8 cellular contexts compared by ENCODE assay signal in genomic region chr2:178072383-178073301, GRCh38. TPM values are rescaled to one million over a fixed set of nuclear protein-coding genes. Genes with fewer than 3 reads are reported as not detected.
DNase-seq lines count a peak whose midpoint lies in the region; ATAC-seq and TF ChIP-seq lines count a peak whose summit lies in the region.

PDE11A (minus strand) TSS chr2:178072777; CDS start chr2:178072437, 340 bp downstream.

- H3K27me3 Mint-ChIP-seq in naive thymus-derived CD4-positive, alpha-beta T cell, result peaks cover 59 to 70% (median 63%) of the 10 kb centered on the region in 5 donors

- no peaks in the 10 kb centered on the region for H3K79me2 ChIP-seq in fibroblast of lung (ENCODE audit: control insufficient read depth, insufficient read depth, low read length)

- H3K9me3 ChIP-seq in fibroblast of lung (ENCODE audit: control insufficient read depth, insufficient read depth, low read depth, low read length), result no peaks in the 10 kb centered on the region
- H3K9me3 ChIP-seq in naive thymus-derived CD4-positive, alpha-beta T cell (ENCODE audit: control insufficient read depth in 2 of 3, low read length in 3 of 3), result no peaks in the 10 kb centered on the region
- H3K9me3 ChIP-seq in thymus (ENCODE audit: control insufficient read depth), result no peaks in the 10 kb centered on the region
- no peaks in the 10 kb centered on the region for H3K9me3 ChIP-seq in effector memory CD4-positive, alpha-beta T cell (ENCODE audit: control insufficient read depth, low read length)

- H3K27ac Mint-ChIP-seq in naive thymus-derived CD4-positive, alpha-beta T cell, result no peak within 1 kb of the TSS

- H3K27ac ChIP-seq in fibroblast of lung (ENCODE audit: insufficient read depth, low read length), result no peak within 1 kb of the TSS
- H3K27ac ChIP-seq in naive thymus-derived CD4-positive, alpha-beta T cell (ENCODE audit: low read depth, low read length), result no peak within 1 kb of the TSS
- no peak within 1 kb of the TSS for H3K27ac ChIP-seq in thymus (ENCODE audit: low read depth)
- no peak within 1 kb of the TSS for H3K27ac ChIP-seq in effector memory CD4-positive, alpha-beta T cell (ENCODE audit: insufficient read depth, low read length, poor library complexity, severe bottlenecking)

- H3K4me3 Mint-ChIP-seq in naive thymus-derived CD4-positive, alpha-beta T cell, result peak within 1 kb of the TSS in 9 of 10 donors; percentile 11 to 78 (median 55)

- H4K20me1 ChIP-seq in fibroblast of lung (ENCODE audit: control insufficient read depth, extremely low read depth, insufficient read depth, low read length), result no peaks in the 10 kb centered on the region

- H3K4me3 ChIP-seq in fibroblast of lung (replicated peaks in 1 of 4; ENCODE audit: control extremely low read depth in 1 of 4, insufficient read depth in 1 of 4, low read depth in 3 of 4, low read length in 4 of 4) (peak within 1 kb of the TSS; percentile 60 to 67 (median 60)), thymus (ENCODE audit: low read length) (peak within 1 kb of the TSS; percentile 18)
- H3K4me3 ChIP-seq in naive thymus-derived CD4-positive, alpha-beta T cell (ENCODE audit: low read length), result no peak within 1 kb of the TSS
- no peak within 1 kb of the TSS for H3K4me3 ChIP-seq in effector memory CD4-positive, alpha-beta T cell (ENCODE audit: insufficient read depth, low read depth, low read length, poor library complexity, severe bottlenecking)

- H3K36me3 ChIP-seq in fibroblast of lung (ENCODE audit: control insufficient read depth, insufficient read depth, low read length) (no peaks in the 10 kb centered on the region), thymus (ENCODE audit: control insufficient read depth, insufficient read depth) (no peaks in the 10 kb centered on the region)
- H3K36me3 ChIP-seq in naive thymus-derived CD4-positive, alpha-beta T cell (ENCODE audit: control insufficient read depth in 2 of 3, insufficient read depth in 3 of 3, low read length in 3 of 3), result no peaks in the 10 kb centered on the region
- no peaks in the 10 kb centered on the region for H3K36me3 ChIP-seq in effector memory CD4-positive, alpha-beta T cell (ENCODE audit: control insufficient read depth, insufficient read depth, low read length)

- peak within 1 kb of the TSS; percentile 93 for H2AFZ ChIP-seq in fibroblast of lung (ENCODE audit: low read length)

- CTCF ChIA-PET in naive thymus-derived CD4-positive, alpha-beta T cell (lab: Charles Lee), result no interaction called here

- peaks cover 0 to 6% (median 0%) of the 10 kb centered on the region in 5 donors for H3K36me3 Mint-ChIP-seq in naive thymus-derived CD4-positive, alpha-beta T cell

- H3K4me1 Mint-ChIP-seq in naive thymus-derived CD4-positive, alpha-beta T cell, result peaks cover 0 to 12% (median 11%) of the 10 kb centered on the region in 7 donors

- H3K4me2 ChIP-seq in fibroblast of lung (ENCODE audit: extremely low read depth, insufficient read depth, low read length), result peak within 1 kb of the TSS; percentile 73

- H3K9ac ChIP-seq in fibroblast of lung (ENCODE audit: insufficient read depth, low read length), result peak within 1 kb of the TSS; percentile 39

- DNase-seq in EH (ENCODE audit: low read depth) (peak; percentile 91), NCI-H345 (lab: John Stamatoyannopoulos, UW) (peak; percentile 87), fibroblast of lung (ENCODE audit: low read depth in 2 of 2) (peak; percentile 47 to 89)
- DNase-seq in activated CD8-positive, alpha-beta memory T cell treated with anti-CD3 and anti-CD28 coated beads for 48 hours (ENCODE audit: low read depth in 2 of 3, low spot score in 2 of 3), result peak; percentile 1 to 34 (median 7)
- DNase-seq in naive thymus-derived CD4-positive, alpha-beta T cell, result peak in 4 of 9 donors; percentile 3 to 46 (median 4)
- DNase-seq in effector memory CD4-positive, alpha-beta T cell, result no peak

- POLR2A ChIA-PET in naive thymus-derived CD4-positive, alpha-beta T cell (lab: Charles Lee), result no interaction called here

- whole genome bisulfite sequencing in thymus, result 6% methylated on average over 44 of the region's 44 CpGs

- peaks cover 0 to 3% (median 0%) of the 10 kb centered on the region in 11 donors for H3K9me3 Mint-ChIP-seq in naive thymus-derived CD4-positive, alpha-beta T cell

- TF ChIP-seq CTCF in fibroblast of lung (conservative IDR thresholded peaks at IDR 0.05 in 1 of 2, IDR thresholded peaks at IDR 0.05 in 1 of 2; ENCODE audit: low read depth in 1 of 2, low read length in 2 of 2), result no peak

- peaks cover 2% of the 10 kb centered on the region for H3K4me1 ChIP-seq in fibroblast of lung (ENCODE audit: control insufficient read depth, extremely low read depth, insufficient read depth, low read length)
- H3K4me1 ChIP-seq in naive thymus-derived CD4-positive, alpha-beta T cell (ENCODE audit: control insufficient read depth in 2 of 2, insufficient read depth in 2 of 2, low read length in 2 of 2), result no peaks in the 10 kb centered on the region
- H3K4me1 ChIP-seq in thymus (ENCODE audit: control insufficient read depth, insufficient read depth, low read length), result no peaks in the 10 kb centered on the region
- peaks cover 3% of the 10 kb centered on the region for H3K4me1 ChIP-seq in effector memory CD4-positive, alpha-beta T cell (ENCODE audit: control insufficient read depth, insufficient read depth, low read length, poor library complexity, severe bottlenecking)

- H3K27me3 ChIP-seq in fibroblast of lung (ENCODE audit: control insufficient read depth, insufficient read depth, low read length), result peaks cover 3% of the 10 kb centered on the region
- H3K27me3 ChIP-seq in naive thymus-derived CD4-positive, alpha-beta T cell (ENCODE audit: control insufficient read depth in 2 of 2, insufficient read depth in 2 of 2, low read length in 2 of 2), result peaks cover 0 to 9% of the 10 kb centered on the region in 2 donors
- no peaks in the 10 kb centered on the region for H3K27me3 ChIP-seq in thymus (ENCODE audit: control insufficient read depth, insufficient read depth)
- H3K27me3 ChIP-seq in effector memory CD4-positive, alpha-beta T cell (replicated peaks; ENCODE audit: control insufficient read depth, insufficient read depth, low read length, poor library complexity, severe bottlenecking), result peaks cover 15% of the 10 kb centered on the region

- ATAC-seq in HG02798 (IDR thresholded peaks at IDR 0.05; ENCODE audit: poor library complexity, unreplicated experiment), result peak; percentile 68
- peak; percentile 46 for ATAC-seq in naive thymus-derived CD4-positive, alpha-beta T cell

- intact Hi-C loops in naive thymus-derived CD4-positive, alpha-beta T cell (cut with micrococcal nuclease), result no loop called here

RNA-seq across cellular contexts. Expression of gene PDE11A, which starts in this region (rescaled TPM):
- total RNA-seq in fibroblast of lung, result 0.33 TPM in 1 of 2 replicates, not detected in the other
- polyA plus RNA-seq in fibroblast of lung, result 0.01 and 0.03 TPM in 2 replicates
- polyA plus RNA-seq in fibroblast of lung (2012), result not detected in 2 replicates
- 0.19 TPM in 1 of 2 replicates, not detected in the other for polyA minus RNA-seq in fibroblast of lung (ENCODE audit: low replicate concordance)
- not detected for total RNA-seq in naive thymus-derived CD4-positive, alpha-beta T cell
- not detected for polyA plus RNA-seq in naive thymus-derived CD4-positive, alpha-beta T cell
- polyA plus RNA-seq in thymus, result 0.43 TPM

Comparison
In these comparisons a context has a peak if more than half of its experiments do, and no peak if none do; other contexts are left out.
1. Peak in DNase-seq, H3K4me3 ChIP-seq, H3K9ac ChIP-seq and H3K4me2 ChIP-seq in fibroblast of lung; RNA of the gene not detected or under 1 TPM.
2. Peak in ATAC-seq in naive thymus-derived CD4-positive, alpha-beta T cell; RNA of the gene not detected or under 1 TPM.
3. DNase-seq: peak in EH (single experiment), NCI-H345 (single experiment) and activated CD8-positive, alpha-beta memory T cell treated with anti-CD3 and anti-CD28 coated beads for 48 hours (3 of 3); none in effector memory CD4-positive, alpha-beta T cell (0 of 3).